Comparison of ENCODE assay signal across 36 cellular contexts in the genomic region with DNA sequence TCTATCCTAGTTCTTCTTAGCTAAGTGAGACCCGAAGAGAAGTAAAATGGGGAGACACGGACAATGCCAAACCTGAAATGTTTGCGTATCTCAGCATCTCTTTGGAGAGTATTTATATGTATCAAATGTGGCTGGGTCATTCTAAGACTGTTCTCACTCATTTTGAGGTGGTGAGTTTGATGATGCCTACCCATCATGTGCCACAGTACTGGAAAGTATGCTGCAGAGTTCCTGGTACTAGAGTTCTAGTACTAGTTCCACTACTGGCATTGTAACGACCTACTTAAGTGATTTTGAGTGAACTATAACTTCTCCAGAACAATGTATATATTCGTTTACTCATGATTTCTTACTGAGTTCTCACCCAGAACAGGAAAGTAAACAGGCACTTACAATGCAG. TPM values are rescaled to one million over a fixed set of nuclear protein-coding genes. Genes with fewer than 3 reads are reported as not detected.
"Had no signal": no experiment of that assay in that cellular context is flagged by ENCODE, and none has a peak within 500 bp of the region (broad histone marks: within the 10 kb centered on the region; RNA-seq: fewer than 3 reads in every experiment).

No MANE protein-coding gene starts in this region.

- H3K9me3 ChIP-seq: MG63 had no signal

- H3K4me3 ChIP-seq: MG63 had no signal

- H3K9ac ChIP-seq: KMS-11 had no signal

- DNase-seq: Karpas-422, Kasumi-1, KBM-7, KG1, MG63, MM.1S, MV-4-11, NCI-H1092, NCI-H1092 treated with DMSO at 0.1 percent for 48 hours, NCI-H1105, NCI-H1105 treated with DMSO at 0.1 percent for 48 hours, NCI-H1417, NCI-H1417 treated with DMSO at 0.1 percent for 48 hours, NCI-H1436, NCI-H1436 treated with DMSO at 0.1 percent for 48 hours, NCI-H146, NCI-H1694, NCI-H1694 treated with DMSO at 0.1 percent for 48 hours, NCI-H187, NCI-H187 treated with DMSO at 0.1 percent for 48 hours, NCI-H1930, NCI-H2029, NCI-H2029 treated with DMSO at 0.1 percent for 48 hours, NCI-H2081, NCI-H2107, NCI-H2171, NCI-H2171 treated with DMSO at 0.1 percent for 48 hours, NCI-H2227 treated with DMSO at 0.1 percent for 48 hours, NCI-H226, NCI-H345, NCI-H446, NCI-H446 treated with DMSO at 0.1 percent for 48 hours, NCI-H510A had no signal

- H3K27ac ChIP-seq: KMS-11 had no signal

- H3K4me2 ChIP-seq: KMS-11 had no signal

- H3K36me3 ChIP-seq: MG63 had no signal

- H3K27me3 ChIP-seq: MG63 had no signal

RNA-seq across cellular contexts. Expression of a gene that starts 41.9 kb away (rescaled TPM):
- total RNA-seq: LHCN-M2, MCF 10A had no signal
